Comparison of ENCODE assay signal across 16 cellular contexts in the genomic region with DNA sequence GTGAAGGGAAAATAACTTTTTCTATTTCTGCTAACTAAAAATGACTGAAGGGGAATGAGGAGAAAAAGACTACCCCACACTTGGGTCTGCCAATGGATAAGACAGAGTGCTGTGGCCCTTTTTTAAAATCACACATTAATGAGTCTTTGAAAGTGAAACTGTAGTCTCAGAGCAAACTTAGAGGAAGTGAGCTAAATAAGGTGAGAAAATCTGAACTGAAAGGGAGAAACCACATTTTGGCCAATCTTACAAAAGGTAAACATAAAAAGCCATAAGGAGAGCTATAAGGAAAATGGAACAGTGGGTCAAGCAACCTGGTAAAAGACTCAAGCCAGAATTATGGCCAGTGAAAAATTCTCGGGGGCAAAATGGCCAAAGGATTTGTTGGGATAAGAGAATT.
DNase-seq lines count a peak whose midpoint lies in the region; ATAC-seq and TF ChIP-seq lines count a peak whose summit lies in the region.
"Had no signal": no experiment of that assay in that cellular context is flagged by ENCODE, and none has a peak within 500 bp of the region (broad histone marks: within the 10 kb centered on the region; RNA-seq: fewer than 3 reads in every experiment).

No MANE protein-coding gene starts in this region.

- no peaks in the 10 kb centered on the region for H3K4me1 Mint-ChIP-seq in nephron progenitor cell
- H3K4me1 Mint-ChIP-seq: memory B cell; stimulated activated naive CD8-positive, alpha-beta T cell treated with anti-CD3 and anti-CD28 coated beads, Interleukin-15, amount 100 ng/mL, for 72 hours had no signal

- no peaks in the 10 kb centered on the region for H3K36me3 Mint-ChIP-seq in nephron progenitor cell (ENCODE audit: low read depth)
- H3K36me3 Mint-ChIP-seq: memory B cell had no signal

- ATAC-seq in GM18907 (IDR thresholded peaks at IDR 0.05; ENCODE audit: unreplicated experiment) = peak; percentile 94
- peak; percentile 97 for ATAC-seq in GM21619 (IDR thresholded peaks at IDR 0.05; ENCODE audit: unreplicated experiment)
- ATAC-seq in HG03095 (IDR thresholded peaks at IDR 0.05; ENCODE audit: unreplicated experiment) = peak; percentile 90
- ATAC-seq in SK-N-SH treated with all-trans-retinoic acid at 6 μM for 48 hours = no peak
- ATAC-seq: Panc1; stimulated activated naive CD8-positive, alpha-beta T cell treated with anti-CD3 and anti-CD28 coated beads, Interleukin-15, amount 100 ng/mL, for 72 hours had no signal

- H3K27ac Mint-ChIP-seq in nephron progenitor cell = no peak overlapping the region
- H3K27ac Mint-ChIP-seq: CD4-positive, alpha-beta T cell; memory B cell had no signal

- H3K9me3 Mint-ChIP-seq in nephron progenitor cell = no peaks in the 10 kb centered on the region
- H3K9me3 Mint-ChIP-seq: stimulated activated naive CD8-positive, alpha-beta T cell treated with anti-CD3 and anti-CD28 coated beads, Interleukin-15, amount 100 ng/mL, for 72 hours had no signal

- no peak for TF ChIP-seq CTCF in nephron progenitor cell (IDR thresholded peaks at IDR 0.05)

- H3K4me3 Mint-ChIP-seq in nephron progenitor cell = no peak overlapping the region
- H3K4me3 Mint-ChIP-seq: CD4-positive, alpha-beta T cell; memory B cell; stimulated activated naive CD8-positive, alpha-beta T cell treated with anti-CD3 and anti-CD28 coated beads, Interleukin-15, amount 100 ng/mL, for 72 hours had no signal

- peak; percentile 2 for DNase-seq in RPMI8226
- DNase-seq in nucleus accumbens (lab: John Stamatoyannopoulos, UW) = no peak
- no peak for DNase-seq in stimulated activated CD8-positive, alpha-beta memory T cell treated with anti-CD3 and anti-CD28 coated beads, Interleukin-4, amount 100 ng/mL, for 48 hours
- no peak for DNase-seq in nephron progenitor cell
- DNase-seq: activated naive CD4-positive, alpha-beta T cell treated with anti-CD3 and anti-CD28 coated beads, Interleukin-2, amount 50 U/mL, for 16 hours; caudate nucleus; CD4-positive, alpha-beta T cell; hypothalamus; stimulated activated naive CD8-positive, alpha-beta T cell treated with anti-CD3 and anti-CD28 coated beads, Interleukin-15, amount 100 ng/mL, for 72 hours; T-helper 2 cell had no signal

- peaks cover 4% of the 10 kb centered on the region for H3K27me3 Mint-ChIP-seq in nephron progenitor cell (ENCODE audit: low read depth, poor library complexity)
- H3K27me3 Mint-ChIP-seq: CD4-positive, alpha-beta T cell; memory B cell; stimulated activated naive CD8-positive, alpha-beta T cell treated with anti-CD3 and anti-CD28 coated beads, Interleukin-15, amount 100 ng/mL, for 72 hours had no signal

TF ChIP-seq in SK-N-SH treated with all-trans-retinoic acid at 6 μM for 48 hours, 23 proteins besides CTCF, POLR2A, EP300 and RAD21:
- TF ChIP-seq PATZ1 (CRISPR knock-in tag; IDR thresholded peaks at IDR 0.05; ENCODE audit: borderline replicate concordance) = no peak
- TF ChIP-seq BACH2 (CRISPR knock-in tag; IDR thresholded peaks at IDR 0.05; ENCODE audit: borderline replicate concordance) = no peak
- no peak for TF ChIP-seq ZFP3 (CRISPR knock-in tag; IDR thresholded peaks at IDR 0.05)
- no peak for TF ChIP-seq CSRNP3 (CRISPR knock-in tag; IDR thresholded peaks at IDR 0.05)
TF ChIP-seq in SK-N-SH treated with all-trans-retinoic acid at 6 μM for 48 hours: peak in this region for 0.
